In genomic region chr2:85259865-85260264, GRCh38 we compare ENCODE assay signal across 16 cellular contexts.
DNase-seq lines count a peak whose midpoint lies in the region; ATAC-seq and TF ChIP-seq lines count a peak whose summit lies in the region.
"Had no signal": no experiment of that assay in that cellular context is flagged by ENCODE, and none has a peak within 500 bp of the region (broad histone marks: within the 10 kb centered on the region; RNA-seq: fewer than 3 reads in every experiment).

No MANE protein-coding gene starts in this region.

- H3K14ac ChIP-seq in mesenchymal stem cell (ENCODE audit: low read length in 2 of 2): no peak overlapping the region

- no peak overlapping the region for H3K23ac ChIP-seq in mesenchymal stem cell (ENCODE audit: low read length in 2 of 2)

- peak overlapping the region; percentile 72 for H2AK5ac ChIP-seq in mesenchymal stem cell (ENCODE audit: low read length, severe bottlenecking)

- H2AFZ ChIP-seq in mesenchymal stem cell (ENCODE audit: low read depth, low read length): no peak overlapping the region

- intact Hi-C loops in right lobe of liver (cut with DNase I): no loop called here

- no peaks in the 10 kb centered on the region for H3K9me3 Mint-ChIP-seq in HFFc6
- H3K9me3 Mint-ChIP-seq in brain: peaks cover 0 to 2% (median 0%) of the 10 kb centered on the region in 5 experiments

- H2BK12ac ChIP-seq in mesenchymal stem cell (ENCODE audit: low read length in 2 of 2): peak overlapping the region; percentile 1 to 2

- 90% methylated on average over 3 of the region's 3 CpGs for WGBS in mesenchymal stem cell
- WGBS in suprapubic skin: 69% methylated on average over 3 of the region's 3 CpGs
- WGBS in right lobe of liver (ENCODE audit: insufficient coverage, low coverage, low lambda C conversion rate, missing lambda C conversion rate): 88% methylated on average over 2 of the region's 3 CpGs

- TF ChIP-seq CTCF in HFFc6 (IDR thresholded peaks at IDR 0.05) (no peak), brain (conservative IDR thresholded peaks at IDR 0.05) (no peak), suprapubic skin (IDR thresholded peaks at IDR 0.05) (no peak), right lobe of liver (IDR thresholded peaks at IDR 0.05) (no peak)

- no peak for TF ChIP-seq EP300 in suprapubic skin (IDR thresholded peaks at IDR 0.05)

- peak overlapping the region; percentile 28 to 60 for H3K4ac ChIP-seq in mesenchymal stem cell (ENCODE audit: low read depth in 1 of 2, low read length in 2 of 2)

- peak overlapping the region; percentile 81 for H3K27ac ChIP-seq in mesenchymal stem cell (ENCODE audit: low read length, poor library complexity, severe bottlenecking)
- peak overlapping the region; percentile 42 for H3K27ac ChIP-seq in suprapubic skin
- H3K27ac ChIP-seq in right lobe of liver: no peak overlapping the region
- H3K27ac ChIP-seq: BLaER1 had no signal

- H2BK5ac ChIP-seq in mesenchymal stem cell (ENCODE audit: low read depth, low read length, poor library complexity, severe bottlenecking): no peak overlapping the region

- H3K9me3 ChIP-seq in mesenchymal stem cell (ENCODE audit: control insufficient read depth, low read length): no peaks in the 10 kb centered on the region
- H3K9me3 ChIP-seq in suprapubic skin: no peaks in the 10 kb centered on the region
- no peaks in the 10 kb centered on the region for H3K9me3 ChIP-seq in right lobe of liver
- H3K9me3 ChIP-seq: BLaER1 had no signal

- H3K4me2 ChIP-seq in mesenchymal stem cell (ENCODE audit: low read length, poor library complexity, severe bottlenecking): no peak overlapping the region
- H3K4me2 ChIP-seq: BLaER1 had no signal

- DNase-seq in HFFc6 (no peak), mesenchymal stem cell (no peak), suprapubic skin (ENCODE audit: low spot score in 2 of 2) (no peak), right lobe of liver (no peak), NCI-H748 treated with DMSO at 0.1 percent for 48 hours (lab: John Stamatoyannopoulos, UW) (no peak), NCI-H446 treated with DMSO at 0.1 percent for 48 hours (lab: John Stamatoyannopoulos, UW) (no peak)
- DNase-seq: activated CD4-positive, alpha-beta T cell treated with anti-CD3 and anti-CD28 coated beads for 48 hours; activated T-cell treated with anti-CD3 and anti-CD28 coated beads, Interleukin-2, amount 50 U/mL, for 48 hours; cortex of kidney; NCI-H1092; occipital lobe; T-helper 2 cell had no signal

- H4K91ac ChIP-seq in mesenchymal stem cell (ENCODE audit: low read length): no peak overlapping the region

- H3K27me3 Mint-ChIP-seq in HFFc6 (ENCODE audit: insufficient read depth) (peaks cover 10% of the 10 kb centered on the region), brain (peaks cover 2% of the 10 kb centered on the region)

- H3K4me3 ChIP-seq in mesenchymal stem cell (ENCODE audit: insufficient read depth in 1 of 2, low read depth in 1 of 2, low read length in 2 of 2) (peak overlapping the region in 1 of 2 experiments; percentile 39), suprapubic skin (no peak overlapping the region), right lobe of liver (no peak overlapping the region)
- H3K4me3 ChIP-seq: BLaER1 had no signal

- H3K4me3 Mint-ChIP-seq in HFFc6 (no peak overlapping the region), brain (peak overlapping the region in 1 of 5 experiments; percentile 17)

- H3K79me1 ChIP-seq in mesenchymal stem cell (replicated peaks; ENCODE audit: low read length, poor library complexity, severe bottlenecking): peaks cover 15% of the 10 kb centered on the region

- no peaks in the 10 kb centered on the region for H3K27me3 ChIP-seq in mesenchymal stem cell (ENCODE audit: control insufficient read depth in 1 of 2, insufficient read depth in 1 of 2, low read length in 2 of 2)
- no peaks in the 10 kb centered on the region for H3K27me3 ChIP-seq in suprapubic skin
- no peaks in the 10 kb centered on the region for H3K27me3 ChIP-seq in right lobe of liver
- H3K27me3 ChIP-seq: BLaER1 had no signal

- H3K18ac ChIP-seq in mesenchymal stem cell (ENCODE audit: low read depth in 1 of 2, low read length in 2 of 2): peak overlapping the region in 1 of 2 experiments; percentile 67

- H3K4me1 ChIP-seq in mesenchymal stem cell (ENCODE audit: control insufficient read depth, insufficient read depth, low read depth, low read length) (peaks cover 42% of the 10 kb centered on the region), suprapubic skin (peaks cover 53% of the 10 kb centered on the region), right lobe of liver (peaks cover 0 to 5% (median 0%) of the 10 kb centered on the region in 4 donors)

- H3K9ac ChIP-seq in mesenchymal stem cell (ENCODE audit: low read length): peak overlapping the region; percentile 83
- H3K9ac ChIP-seq: BLaER1 had no signal

- ATAC-seq in right lobe of liver (no peak), GM19351 (IDR thresholded peaks at IDR 0.05; ENCODE audit: unreplicated experiment) (no peak)
- ATAC-seq: HepG2 had no signal

- H3K4me1 Mint-ChIP-seq in HFFc6 (ENCODE audit: low read depth) (peaks cover 70% of the 10 kb centered on the region), brain (peaks cover 83% of the 10 kb centered on the region)

- H3K27ac Mint-ChIP-seq in HFFc6 (peak overlapping the region; percentile 82; the same call in 1 of the 2 replicates), brain (peak overlapping the region in 3 of 5 experiments; percentile 72 to 92 (median 86))

- H3K36me3 Mint-ChIP-seq in HFFc6 (ENCODE audit: low read depth) (peaks cover 13% of the 10 kb centered on the region; the same call in 1 of the 2 replicates), brain (peaks cover 9% of the 10 kb centered on the region)

- peak overlapping the region; percentile 48 for H4K8ac ChIP-seq in mesenchymal stem cell (ENCODE audit: low read length)

- no peak for TF ChIP-seq POLR2A in suprapubic skin (IDR thresholded peaks at IDR 0.05)
- no peak for TF ChIP-seq POLR2A in right lobe of liver (IDR thresholded peaks at IDR 0.05)

- H2BK120ac ChIP-seq in mesenchymal stem cell (ENCODE audit: low read depth, low read length): no peak overlapping the region

- H3K36me3 ChIP-seq in mesenchymal stem cell (ENCODE audit: control insufficient read depth in 1 of 2, insufficient read depth in 2 of 2, low read depth in 1 of 2, low read length in 2 of 2) (peaks cover 0 to 5% of the 10 kb centered on the region in 2 experiments), suprapubic skin (no peaks in the 10 kb centered on the region), right lobe of liver (no peaks in the 10 kb centered on the region)
- H3K36me3 ChIP-seq: BLaER1 had no signal

- H2BK15ac ChIP-seq in mesenchymal stem cell (ENCODE audit: low read depth, poor library complexity, severe bottlenecking): no peak overlapping the region

Comparison
In these comparisons a context has a peak if more than half of its experiments do, and no peak if none do; other contexts are left out.
1. H3K27ac ChIP-seq: peak in mesenchymal stem cell (single experiment) and suprapubic skin (single experiment); none in right lobe of liver (0 of 3).